1 cellular context compared by ENCODE assay signal in the genomic region with DNA sequence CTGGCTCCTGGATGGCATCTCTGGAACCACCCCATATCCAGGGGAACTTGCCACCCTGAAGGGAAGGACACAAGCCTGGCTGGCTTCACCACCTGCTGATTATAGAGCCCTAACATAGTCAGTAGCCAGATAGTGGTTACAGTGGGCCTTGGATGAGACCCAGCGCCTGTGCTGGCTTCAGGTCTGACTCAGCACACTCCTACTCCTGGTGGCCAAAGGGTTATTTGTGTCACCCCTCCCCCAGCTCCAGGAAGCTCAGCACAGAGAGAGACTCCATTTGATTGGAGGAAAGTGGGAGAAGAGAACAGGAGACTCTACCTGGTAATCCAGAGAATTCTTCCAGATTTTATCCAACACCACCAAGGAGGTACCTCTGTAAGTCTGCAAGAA.
TF ChIP-seq lines count a peak whose summit lies in the region.

No MANE protein-coding gene starts in this region.

TF ChIP-seq in HepG2, 621 proteins besides CTCF, POLR2A, EP300 and RAD21 (continued from another document):
- TF ChIP-seq, protein P1, sequence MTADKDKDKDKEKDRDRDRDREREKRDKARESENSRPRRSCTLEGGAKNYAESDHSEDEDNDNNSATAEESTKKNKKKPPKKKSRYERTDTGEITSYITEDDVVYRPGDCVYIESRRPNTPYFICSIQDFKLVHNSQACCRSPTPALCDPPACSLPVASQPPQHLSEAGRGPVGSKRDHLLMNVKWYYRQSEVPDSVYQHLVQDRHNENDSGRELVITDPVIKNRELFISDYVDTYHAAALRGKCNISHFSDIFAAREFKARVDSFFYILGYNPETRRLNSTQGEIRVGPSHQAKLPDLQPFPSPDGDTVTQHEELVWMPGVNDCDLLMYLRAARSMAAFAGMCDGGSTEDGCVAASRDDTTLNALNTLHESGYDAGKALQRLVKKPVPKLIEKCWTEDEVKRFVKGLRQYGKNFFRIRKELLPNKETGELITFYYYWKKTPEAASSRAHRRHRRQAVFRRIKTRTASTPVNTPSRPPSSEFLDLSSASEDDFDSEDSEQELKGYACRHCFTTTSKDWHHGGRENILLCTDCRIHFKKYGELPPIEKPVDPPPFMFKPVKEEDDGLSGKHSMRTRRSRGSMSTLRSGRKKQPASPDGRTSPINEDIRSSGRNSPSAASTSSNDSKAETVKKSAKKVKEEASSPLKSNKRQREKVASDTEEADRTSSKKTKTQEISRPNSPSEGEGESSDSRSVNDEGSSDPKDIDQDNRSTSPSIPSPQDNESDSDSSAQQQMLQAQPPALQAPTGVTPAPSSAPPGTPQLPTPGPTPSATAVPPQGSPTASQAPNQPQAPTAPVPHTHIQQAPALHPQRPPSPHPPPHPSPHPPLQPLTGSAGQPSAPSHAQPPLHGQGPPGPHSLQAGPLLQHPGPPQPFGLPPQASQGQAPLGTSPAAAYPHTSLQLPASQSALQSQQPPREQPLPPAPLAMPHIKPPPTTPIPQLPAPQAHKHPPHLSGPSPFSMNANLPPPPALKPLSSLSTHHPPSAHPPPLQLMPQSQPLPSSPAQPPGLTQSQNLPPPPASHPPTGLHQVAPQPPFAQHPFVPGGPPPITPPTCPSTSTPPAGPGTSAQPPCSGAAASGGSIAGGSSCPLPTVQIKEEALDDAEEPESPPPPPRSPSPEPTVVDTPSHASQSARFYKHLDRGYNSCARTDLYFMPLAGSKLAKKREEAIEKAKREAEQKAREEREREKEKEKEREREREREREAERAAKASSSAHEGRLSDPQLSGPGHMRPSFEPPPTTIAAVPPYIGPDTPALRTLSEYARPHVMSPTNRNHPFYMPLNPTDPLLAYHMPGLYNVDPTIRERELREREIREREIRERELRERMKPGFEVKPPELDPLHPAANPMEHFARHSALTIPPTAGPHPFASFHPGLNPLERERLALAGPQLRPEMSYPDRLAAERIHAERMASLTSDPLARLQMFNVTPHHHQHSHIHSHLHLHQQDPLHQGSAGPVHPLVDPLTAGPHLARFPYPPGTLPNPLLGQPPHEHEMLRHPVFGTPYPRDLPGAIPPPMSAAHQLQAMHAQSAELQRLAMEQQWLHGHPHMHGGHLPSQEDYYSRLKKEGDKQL (CRISPR knock-in tag; IDR thresholded peaks at IDR 0.05; ENCODE audit: low read depth) = no peak
- TF ChIP-seq ZNF281 (CRISPR knock-in tag; IDR thresholded peaks at IDR 0.05; ENCODE audit: borderline replicate concordance) = peak; percentile 93
- 0 out of 2 replicates have a peak, but pooled peaks have one; percentile 16 for TF ChIP-seq GATAD2A (CRISPR knock-in tag; IDR thresholded peaks at IDR 0.05)
- TF ChIP-seq ZNF205 (CRISPR knock-in tag; IDR thresholded peaks at IDR 0.05) = no peak
- TF ChIP-seq RXRB (CRISPR knock-in tag; IDR thresholded peaks at IDR 0.05; ENCODE audit: borderline replicate concordance) = 0 out of 2 replicates have a peak, but pooled peaks have one; percentile 34
- no peak for TF ChIP-seq PCBP1 (IDR thresholded peaks at IDR 0.05; ENCODE audit: borderline replicate concordance, low read depth, low read length)
- no peak for TF ChIP-seq HDAC1 (CRISPR knock-in tag; IDR thresholded peaks at IDR 0.05)
- peak; percentile 48; the same call in 1 of the 2 replicates for TF ChIP-seq NFE2L2 (IDR thresholded peaks at IDR 0.05; ENCODE audit: low read length)
- no peak for TF ChIP-seq MED13 (CRISPR knock-in tag; IDR thresholded peaks at IDR 0.05)
- TF ChIP-seq NFYC (CRISPR knock-in tag; IDR thresholded peaks at IDR 0.05) = peak; percentile 39
- TF ChIP-seq MAFG (CRISPR knock-in tag; IDR thresholded peaks at IDR 0.05) = 0 out of 2 replicates have a peak, but pooled peaks have one; percentile 44
- no peak for TF ChIP-seq ZMAT5 (CRISPR knock-in tag; IDR thresholded peaks at IDR 0.05; ENCODE audit: borderline replicate concordance, low read depth)
- TF ChIP-seq PAXIP1 (CRISPR knock-in tag; conservative IDR thresholded peaks at IDR 0.05) = 0 out of 2 replicates have a peak, but pooled peaks have one; percentile 30
- TF ChIP-seq MAFK (conservative IDR thresholded peaks at IDR 0.05 in 1 of 2, IDR thresholded peaks at IDR 0.05 in 1 of 2; ENCODE audit: low read length in 2 of 2) = 0 out of 4 replicates have a peak, but pooled peaks have one; percentile 8 to 27
- TF ChIP-seq IKZF1 (IDR thresholded peaks at IDR 0.05) = no peak
- TF ChIP-seq KMT2B (CRISPR knock-in tag; IDR thresholded peaks at IDR 0.05) = no peak
- TF ChIP-seq ZNF652 (CRISPR knock-in tag; IDR thresholded peaks at IDR 0.05; ENCODE audit: borderline replicate concordance, low read depth) = peak; percentile 90
- no peak for TF ChIP-seq CBX2 (IDR thresholded peaks at IDR 0.05; ENCODE audit: low read depth, low read length)
- TF ChIP-seq CBX2 (CRISPR knock-in tag; IDR thresholded peaks at IDR 0.05; ENCODE audit: low read depth) = no peak
- 0 out of 2 replicates have a peak, but pooled peaks have one; percentile 39 for TF ChIP-seq ERF (CRISPR knock-in tag; IDR thresholded peaks at IDR 0.05)
- TF ChIP-seq ZNF24 (IDR thresholded peaks at IDR 0.05) = no peak
- no peak for TF ChIP-seq HBP1 (CRISPR knock-in tag; IDR thresholded peaks at IDR 0.05; ENCODE audit: low read depth)
- TF ChIP-seq MAFF (IDR thresholded peaks at IDR 0.05; ENCODE audit: low read depth, low read length) = peak; percentile 36; the same call in 1 of the 2 replicates
- peak; percentile 56; the same call in 1 of the 2 replicates for TF ChIP-seq NFE2 (CRISPR knock-in tag; IDR thresholded peaks at IDR 0.05)
- TF ChIP-seq ZBTB39 (CRISPR knock-in tag; IDR thresholded peaks at IDR 0.05) = no peak
- no peak for TF ChIP-seq ZHX2 (IDR thresholded peaks at IDR 0.05; ENCODE audit: low read depth)
- no peak for TF ChIP-seq ZHX2 (CRISPR knock-in tag; IDR thresholded peaks at IDR 0.05; ENCODE audit: borderline replicate concordance)
- TF ChIP-seq ZNF414 (CRISPR knock-in tag; IDR thresholded peaks at IDR 0.05) = no peak
